In the genomic region with DNA sequence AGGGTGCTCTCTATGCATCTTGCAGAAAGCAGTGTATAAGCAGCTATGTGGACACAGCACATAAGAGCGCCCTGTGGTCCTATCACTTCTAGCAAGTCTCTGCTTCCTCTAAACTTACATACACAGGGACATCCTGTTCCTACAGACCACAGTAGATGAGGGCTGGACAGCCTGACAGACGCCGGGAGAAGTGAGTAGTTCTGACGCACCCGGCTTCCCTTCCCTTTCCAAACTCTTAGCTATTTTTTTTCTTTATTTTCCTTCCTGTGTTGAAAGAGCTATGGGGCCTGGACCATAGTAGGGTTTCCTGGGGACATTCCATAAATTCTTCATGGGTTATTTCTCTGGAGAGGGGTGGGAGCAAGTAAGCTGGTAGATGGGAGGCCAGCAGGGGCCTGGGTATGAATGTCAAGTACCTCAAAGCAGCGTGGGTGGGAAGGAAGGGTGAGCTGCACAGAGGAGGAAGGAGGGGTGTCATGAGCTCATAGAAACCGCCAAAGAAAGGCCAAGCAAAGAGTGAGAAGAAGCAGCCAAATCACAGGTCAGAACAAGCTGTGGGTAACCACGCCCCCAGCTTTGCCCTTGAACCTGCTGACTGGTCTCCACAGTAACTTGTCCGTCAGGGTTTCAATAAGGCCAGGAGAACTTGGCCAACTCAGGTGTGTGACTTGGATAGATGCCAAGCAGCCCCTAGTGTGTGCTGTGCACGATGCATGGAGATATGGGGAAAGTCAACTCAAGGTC, we compare ENCODE assay signal across 8 cellular contexts. TPM values are rescaled to one million over a fixed set of nuclear protein-coding genes. Genes with fewer than 3 reads are reported as not detected.
DNase-seq lines count a peak whose midpoint lies in the region; ATAC-seq and TF ChIP-seq lines count a peak whose summit lies in the region.

No MANE protein-coding gene starts in this region.

- H3K27me3 ChIP-seq in BJ (ENCODE audit: control insufficient read depth, insufficient read depth, low read length) (no peaks in the 10 kb centered on the region), muscle layer of duodenum (ENCODE audit: low read depth, low read length) (no peaks in the 10 kb centered on the region)
- H3K27me3 ChIP-seq in CD8-positive, alpha-beta memory T cell (ENCODE audit: insufficient read depth, low read length, poor library complexity, severe bottlenecking): no peaks in the 10 kb centered on the region

- no peak for TF ChIP-seq CTCF in BJ (IDR thresholded peaks at IDR 0.05; ENCODE audit: insufficient read depth, low read depth, low read length)

- peaks cover 21 to 26% of the 10 kb centered on the region in 2 donors for H3K4me1 ChIP-seq in muscle layer of duodenum (ENCODE audit: control insufficient read depth in 1 of 2, insufficient read depth in 2 of 2, low read length in 2 of 2)
- no peaks in the 10 kb centered on the region for H3K4me1 ChIP-seq in CD8-positive, alpha-beta memory T cell (ENCODE audit: insufficient read depth, low read length)

- H3K36me3 ChIP-seq in BJ (ENCODE audit: control insufficient read depth, insufficient read depth, low read length) (no peaks in the 10 kb centered on the region), muscle layer of duodenum (ENCODE audit: control insufficient read depth in 1 of 2, insufficient read depth in 2 of 2, low read length in 2 of 2) (peaks cover 16 to 28% of the 10 kb centered on the region in 2 donors)
- no peaks in the 10 kb centered on the region for H3K36me3 ChIP-seq in CD8-positive, alpha-beta memory T cell (ENCODE audit: insufficient read depth, low read length)

- no peaks in the 10 kb centered on the region for H3K9me3 ChIP-seq in muscle layer of duodenum (ENCODE audit: control insufficient read depth in 1 of 2, low read length in 2 of 2)
- no peaks in the 10 kb centered on the region for H3K9me3 ChIP-seq in CD8-positive, alpha-beta memory T cell (ENCODE audit: low read length)

- H3K27ac Mint-ChIP-seq in activated naive CD4-positive, alpha-beta T cell treated with anti-CD3 and anti-CD28 coated beads, Interleukin-2, amount 50 U/mL, for 72 hours: no peak overlapping the region
- H3K27ac Mint-ChIP-seq in CD8-positive, alpha-beta memory T cell: no peak overlapping the region

- no peaks in the 10 kb centered on the region for H3K4me1 Mint-ChIP-seq in CD8-positive, alpha-beta memory T cell

- no peak for ATAC-seq in activated naive CD4-positive, alpha-beta T cell treated with anti-CD3 and anti-CD28 coated beads, Interleukin-2, amount 50 U/mL, for 72 hours

- peaks cover 4 to 5% of the 10 kb centered on the region in 2 donors for H3K27me3 Mint-ChIP-seq in CD8-positive, alpha-beta memory T cell

- DNase-seq in BJ (ENCODE audit: low read depth): peak; percentile 63
- DNase-seq in NCI-H2029 treated with DMSO at 0.1 percent for 48 hours (lab: John Stamatoyannopoulos, UW): peak; percentile 52
- no peak for DNase-seq in NCI-H526 (lab: John Stamatoyannopoulos, UW)
- DNase-seq in activated naive CD4-positive, alpha-beta T cell treated with anti-CD3 and anti-CD28 coated beads, Interleukin-2, amount 50 U/mL, for 72 hours (ENCODE audit: low spot score in 2 of 2): no peak
- no peak for DNase-seq in CD8-positive, alpha-beta memory T cell
- DNase-seq in NCI-H2227 (lab: John Stamatoyannopoulos, UW; ENCODE audit: unreplicated experiment): no peak

- no peak overlapping the region for H3K4me3 ChIP-seq in BJ (ENCODE audit: low read depth, low read length)
- no peak overlapping the region for H3K4me3 ChIP-seq in muscle layer of duodenum (ENCODE audit: low read depth in 1 of 2, low read length in 2 of 2)
- H3K4me3 ChIP-seq in CD8-positive, alpha-beta memory T cell (ENCODE audit: low read length): no peak overlapping the region

- H3K27ac ChIP-seq in cingulate gyrus (ENCODE audit: low read depth, low read length) (peak overlapping the region; percentile 10), muscle layer of duodenum (ENCODE audit: low read length) (peak overlapping the region; percentile 25)
- H3K27ac ChIP-seq in CD8-positive, alpha-beta memory T cell (ENCODE audit: low read depth, low read length): no peak overlapping the region

- no peak overlapping the region for H3K4me3 Mint-ChIP-seq in CD8-positive, alpha-beta memory T cell

- no peaks in the 10 kb centered on the region for H3K36me3 Mint-ChIP-seq in activated naive CD4-positive, alpha-beta T cell treated with anti-CD3 and anti-CD28 coated beads, Interleukin-2, amount 50 U/mL, for 72 hours
- no peaks in the 10 kb centered on the region for H3K36me3 Mint-ChIP-seq in CD8-positive, alpha-beta memory T cell

- CTCF ChIA-PET in BJ (lab: Yijun Ruan, JAX): interaction anchor here (0.6 to 3.2 kb wide), 5 partner anchors 8 to 195 kb away, joined by 3 to 12 read pairs (median 4); a partner anchor contains a TSS
- CTCF ChIA-PET in CD8-positive, alpha-beta memory T cell (lab: Charles Lee): interaction anchor here (0.6 to 0.8 kb wide), 2 partner anchors 33 to 36 kb away, joined by 3 read pairs; no protein-coding TSS in a partner anchor

- POLR2A ChIA-PET in BJ (lab: Charles Lee): interaction anchor here (0.6 to 0.7 kb wide), 2 partner anchors 35 to 39 kb away, joined by 3 to 6 read pairs; no protein-coding TSS in a partner anchor
- POLR2A ChIA-PET in CD8-positive, alpha-beta memory T cell (lab: Charles Lee): no interaction called here

- no peaks in the 10 kb centered on the region for H3K9me3 Mint-ChIP-seq in activated naive CD4-positive, alpha-beta T cell treated with anti-CD3 and anti-CD28 coated beads, Interleukin-2, amount 50 U/mL, for 72 hours
- no peaks in the 10 kb centered on the region for H3K9me3 Mint-ChIP-seq in CD8-positive, alpha-beta memory T cell

RNA-seq across cellular contexts. Expression of a gene that starts 36.6 kb away (rescaled TPM):
- 1.9 and 2.7 TPM in 2 replicates for polyA plus RNA-seq in BJ (2011; rRNA removed)
- polyA minus RNA-seq in BJ (2011; rRNA and poly(A)+ RNA removed): 5.7 and 9.6 TPM in 2 replicates
- total RNA-seq in activated naive CD4-positive, alpha-beta T cell treated with anti-CD3 and anti-CD28 coated beads, Interleukin-2, amount 50 U/mL, for 72 hours: under 1 TPM; 0.04 to 0.39 TPM
- total RNA-seq in CD8-positive, alpha-beta memory T cell: 1 to 10 TPM in 1 of 2 experiments, under 1 TPM in 1; 0.75 to 1.1 TPM
- polyA plus RNA-seq in CD8-positive, alpha-beta memory T cell: 1.0 TPM

Comparison
In these comparisons a context has a peak if more than half of its experiments do, and no peak if none do; other contexts are left out.
1. DNase-seq: peak in BJ (single experiment) and NCI-H2029 treated with DMSO at 0.1 percent for 48 hours (single experiment); none in NCI-H526 (0 of 2), activated naive CD4-positive, alpha-beta T cell treated with anti-CD3 and anti-CD28 coated beads, Interleukin-2, amount 50 U/mL, for 72 hours (0 of 2), CD8-positive, alpha-beta memory T cell (0 of 5) and NCI-H2227 (single experiment).